ENCODE assay signal across 18 cellular contexts in genomic region chr6:98532004-98532403, GRCh38.
A peak's percentile ranks its signal among the peaks of the same experiment; 100 is the strongest.
DNase-seq lines count a peak whose midpoint lies in the region; ATAC-seq, FAIRE-seq and TF ChIP-seq lines count a peak whose summit lies in the region.
"Had no signal": no experiment of that assay in that cellular context is flagged by ENCODE, and none has a peak within 500 bp of the region (broad histone marks: within the 10 kb centered on the region; RNA-seq: fewer than 3 reads in every experiment).

No MANE protein-coding gene starts in this region.

- H3K27me3 ChIP-seq in GM23338 (ENCODE audit: insufficient read depth) (no peaks in the 10 kb centered on the region), bronchial epithelial cell (ENCODE audit: control insufficient read depth, insufficient read depth, low read length) (no peaks in the 10 kb centered on the region), aorta (ENCODE audit: control insufficient read depth in 1 of 2, insufficient read depth in 2 of 2, low read length in 1 of 2) (no peaks in the 10 kb centered on the region)
- H3K27me3 ChIP-seq: BLaER1 had no signal

- ATAC-seq in GM23338 (no peak), aorta (ENCODE audit: low FRiP score) (peak; percentile 39)
- ATAC-seq: HepG2 had no signal

- no peak overlapping the region for H3K27ac ChIP-seq in GM23338 (ENCODE audit: low read depth)
- H3K27ac ChIP-seq in aorta (ENCODE audit: low read depth in 1 of 2, low read length in 2 of 2), result no peak overlapping the region
- H3K27ac ChIP-seq: BLaER1 had no signal

- no peaks in the 10 kb centered on the region for H3F3A ChIP-seq in GM23338 (replicated peaks; ENCODE audit: low read depth)

- no peak overlapping the region for H3K4me3 Mint-ChIP-seq in GM23338
- H3K4me3 Mint-ChIP-seq: CD8-positive, alpha-beta memory T cell; HFFc6 had no signal

- H3K4me3 ChIP-seq in GM23338, result no peak overlapping the region
- H3K4me3 ChIP-seq in bronchial epithelial cell (ENCODE audit: low read depth, low read length), result no peak overlapping the region
- H3K4me3 ChIP-seq in aorta (ENCODE audit: low read length in 2 of 2), result no peak overlapping the region
- H3K4me3 ChIP-seq: BLaER1, HAP-1 had no signal

- H3K9me2 ChIP-seq in GM23338 (ENCODE audit: insufficient read depth), result no peaks in the 10 kb centered on the region

- H3K4me2 ChIP-seq in GM23338, result no peak overlapping the region
- H3K4me2 ChIP-seq: BLaER1 had no signal

- peak; percentile 13 for FAIRE-seq in bronchial epithelial cell (lab: Jason Lieb, UNC)
- FAIRE-seq: GM18507, HepG2, HTR-8/SVneo had no signal

- peak; percentile 10 for DNase-seq in NCI-H1105 treated with DMSO at 0.1 percent for 48 hours (lab: John Stamatoyannopoulos, UW)
- no peak for DNase-seq in NCI-H1105 (lab: John Stamatoyannopoulos, UW)
- DNase-seq in GM23338 (ENCODE audit: low spot score), result peak; percentile 16
- no peak for DNase-seq in bronchial epithelial cell (ENCODE audit: low read depth)
- DNase-seq in aorta, result no peak
- DNase-seq in putamen (ENCODE audit: low spot score), result no peak
- no peak for DNase-seq in head of caudate nucleus
- DNase-seq: 8988T; AML-193; Caco-2; CD8-positive, alpha-beta memory T cell; GOT3; HFFc6 had no signal

- no peak overlapping the region for H3K27ac Mint-ChIP-seq in GM23338
- H3K27ac Mint-ChIP-seq: CD8-positive, alpha-beta memory T cell; HFFc6 had no signal

- H2AFZ ChIP-seq in GM23338, result no peak overlapping the region

- TF ChIP-seq CTCF in GM23338 (conservative IDR thresholded peaks at IDR 0.05; ENCODE audit: low read depth in 2 of 2) (no peak), bronchial epithelial cell (IDR thresholded peaks at IDR 0.05; ENCODE audit: insufficient read depth, low read length, severe bottlenecking) (no peak)

- peaks cover under 1% of the 10 kb centered on the region for H3K27me3 Mint-ChIP-seq in GM23338 (ENCODE audit: insufficient read depth, low read depth, poor library complexity)

- no peaks in the 10 kb centered on the region; the same call in 2 of the 3 replicates for H3K4me1 Mint-ChIP-seq in GM23338
- H3K4me1 Mint-ChIP-seq: CD8-positive, alpha-beta memory T cell had no signal

- H3K36me3 ChIP-seq in GM23338 (ENCODE audit: insufficient read depth), result no peaks in the 10 kb centered on the region
- no peaks in the 10 kb centered on the region for H3K36me3 ChIP-seq in bronchial epithelial cell (ENCODE audit: control insufficient read depth, insufficient read depth, low read length)
- H3K36me3 ChIP-seq in aorta (ENCODE audit: control insufficient read depth in 1 of 2, insufficient read depth in 2 of 2, low read length in 1 of 2), result no peaks in the 10 kb centered on the region
- H3K36me3 ChIP-seq: BLaER1, HAP-1 had no signal

- peaks cover 17% of the 10 kb centered on the region for H3K36me3 Mint-ChIP-seq in GM23338 (ENCODE audit: low read depth)
- H3K36me3 Mint-ChIP-seq: CD8-positive, alpha-beta memory T cell had no signal

- no peaks in the 10 kb centered on the region for H3K4me1 ChIP-seq in GM23338 (ENCODE audit: insufficient read depth)
- no peaks in the 10 kb centered on the region for H3K4me1 ChIP-seq in aorta (ENCODE audit: control insufficient read depth in 1 of 2, insufficient read depth in 2 of 2, low read length in 2 of 2)
- H3K4me1 ChIP-seq: Caco-2, HAP-1 had no signal

- peaks cover 18% of the 10 kb centered on the region for H3K9me3 Mint-ChIP-seq in GM23338

- no peaks in the 10 kb centered on the region for H3K9me3 ChIP-seq in aorta (ENCODE audit: control insufficient read depth, low read length)
- H3K9me3 ChIP-seq: Caco-2, HAP-1 had no signal

- WGBS in aorta, 2 donors, result 83 to 92% methylated on average over 6 of the region's 6 CpGs

- H3K79me2 ChIP-seq in GM23338 (replicated peaks; ENCODE audit: insufficient read depth), result no peaks in the 10 kb centered on the region

- H4K20me1 ChIP-seq in GM23338 (replicated peaks; ENCODE audit: insufficient read depth), result no peaks in the 10 kb centered on the region
- H4K20me1 ChIP-seq: BLaER1 had no signal

- intact Hi-C loops in aorta (cut with DNase I) (no loop called here), head of caudate nucleus (cut with DNase I) (no loop called here)

TF ChIP-seq in GM23338, 12 proteins besides CTCF, POLR2A, EP300 and RAD21 (continues in another document):
- TF ChIP-seq STAT1 (IDR thresholded peaks at IDR 0.05; ENCODE audit: unreplicated experiment) (no peak), EZH2 (IDR thresholded peaks at IDR 0.05; ENCODE audit: low read depth, unreplicated experiment) (no peak), CREB1 (CRISPR knock-in tag; IDR thresholded peaks at IDR 0.05; ENCODE audit: low read depth) (no peak), ZNF114 (CRISPR knock-in tag; IDR thresholded peaks at IDR 0.05) (no peak), POLR2AphosphoS5 (IDR thresholded peaks at IDR 0.05; ENCODE audit: low read depth) (no peak), EZH2phosphoT487 (IDR thresholded peaks at IDR 0.05; ENCODE audit: unreplicated experiment) (no peak), ETS1 (IDR thresholded peaks at IDR 0.05) (no peak), NANOG (IDR thresholded peaks at IDR 0.05; ENCODE audit: borderline replicate concordance) (no peak), JUNB (IDR thresholded peaks at IDR 0.05; ENCODE audit: unreplicated experiment) (no peak), REST (IDR thresholded peaks at IDR 0.05; ENCODE audit: unreplicated experiment) (no peak)

Comparison
In these comparisons a context has a peak if more than half of its experiments do, and no peak if none do; other contexts are left out.
1. DNase-seq: peak in NCI-H1105 treated with DMSO at 0.1 percent for 48 hours (single experiment) and GM23338 (single experiment); none in NCI-H1105 (single experiment), bronchial epithelial cell (single experiment), aorta (0 of 2), putamen (single experiment) and head of caudate nucleus (0 of 42).